In the genomic region with DNA sequence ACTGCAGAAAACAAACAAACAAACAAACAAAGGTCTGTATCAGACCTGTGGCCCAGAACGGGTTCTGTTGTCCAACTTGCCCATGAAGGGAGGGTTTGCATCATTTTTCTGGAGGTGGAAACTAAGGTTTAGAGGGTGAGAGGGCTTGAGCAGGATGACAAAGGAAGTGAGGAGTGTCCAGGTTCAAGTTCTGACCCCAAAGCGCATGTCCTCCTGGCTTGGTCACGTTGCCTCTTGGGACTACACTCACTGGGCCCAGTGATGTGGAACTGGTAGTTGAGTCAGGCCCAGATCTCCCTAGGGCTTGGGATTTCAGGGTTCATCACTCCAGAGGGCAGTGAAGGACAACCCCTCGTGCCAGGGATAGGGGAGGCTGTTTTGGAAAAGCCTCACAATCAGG, we compare ENCODE assay signal across 7 cellular contexts. TPM values are rescaled to one million over a fixed set of nuclear protein-coding genes. Genes with fewer than 3 reads are reported as not detected.
DNase-seq lines count a peak whose midpoint lies in the region; ATAC-seq and TF ChIP-seq lines count a peak whose summit lies in the region.

No MANE protein-coding gene starts in this region.

- H3K27ac Mint-ChIP-seq in activated CD8-positive, alpha-beta T cell treated with anti-CD3 and anti-CD28 coated beads, Interleukin-2, amount 10 ng/mL, durations not matched to agents 7 days and 5 days: peak overlapping the region; percentile 93
- H3K27ac Mint-ChIP-seq in stimulated activated naive B cell treated with anti-CD40 and anti-IgM and Interleukin-4, amounts not matched to agents 10 μg/mL and 1 μg/mL and 100 μg/mL, for 72 hours: peak overlapping the region; percentile 99

- H3K4me1 Mint-ChIP-seq in activated CD8-positive, alpha-beta T cell treated with anti-CD3 and anti-CD28 coated beads, Interleukin-2, amount 10 ng/mL, durations not matched to agents 7 days and 5 days (ENCODE audit: low read depth): peaks cover 76% of the 10 kb centered on the region
- peaks cover 47 to 85% of the 10 kb centered on the region in 2 donors for H3K4me1 Mint-ChIP-seq in stimulated activated naive B cell treated with anti-CD40 and anti-IgM and Interleukin-4, amounts not matched to agents 10 μg/mL and 1 μg/mL and 100 μg/mL, for 72 hours

- no peak for ATAC-seq in HCT116
- no peak for ATAC-seq in activated CD8-positive, alpha-beta T cell treated with anti-CD3 and anti-CD28 coated beads, Interleukin-2, amount 10 ng/mL, durations not matched to agents 7 days and 5 days
- ATAC-seq in stimulated activated naive B cell treated with anti-CD40 and anti-IgM and Interleukin-4, amounts not matched to agents 10 μg/mL and 1 μg/mL and 100 μg/mL, for 72 hours (replicated peaks): no peak
- ATAC-seq in activated CD4-positive, CD25-positive, alpha-beta regulatory T cell treated with anti-CD3 and anti-CD28 coated beads, Interleukin-2, amount 50 U/mL, for 24 hours: no peak
- ATAC-seq in sciatic nerve: no peak

- POLR2A ChIA-PET in HCT116 (lab: Charles Lee): no interaction called here
- POLR2A ChIA-PET in activated CD8-positive, alpha-beta T cell treated with anti-CD3 and anti-CD28 coated beads, Interleukin-2, amount 10 ng/mL, durations not matched to agents 7 days and 5 days (lab: Charles Lee): interaction anchor here (1.0 to 4.8 kb wide), 4 partner anchors 11 to 20 kb away, joined by 4 to 117 read pairs (median 26); no protein-coding TSS in a partner anchor

- BruUV-seq in HCT116 (replicated peaks; lab: Mats Ljungman, UMichigan): no TSS peak

- H3K4me2 ChIP-seq in HCT116 (ENCODE audit: low read length): peak overlapping the region; percentile 88

- CTCF ChIA-PET in HCT116 (lab: Charles Lee): interaction anchor here (1.4 to 2.1 kb wide), 2 partner anchors 10 to 23 kb away, joined by 3 to 8 read pairs; no protein-coding TSS in a partner anchor
- CTCF ChIA-PET in activated CD8-positive, alpha-beta T cell treated with anti-CD3 and anti-CD28 coated beads, Interleukin-2, amount 10 ng/mL, durations not matched to agents 7 days and 5 days (lab: Charles Lee): interaction anchor here (0.9 to 2.4 kb wide), 8 partner anchors 11 to 152 kb away, joined by 3 to 33 read pairs (median 5); no protein-coding TSS in a partner anchor

- H3K27me3 Mint-ChIP-seq in activated CD8-positive, alpha-beta T cell treated with anti-CD3 and anti-CD28 coated beads, Interleukin-2, amount 10 ng/mL, durations not matched to agents 7 days and 5 days (ENCODE audit: low read depth): no peaks in the 10 kb centered on the region
- H3K27me3 Mint-ChIP-seq in stimulated activated naive B cell treated with anti-CD40 and anti-IgM and Interleukin-4, amounts not matched to agents 10 μg/mL and 1 μg/mL and 100 μg/mL, for 72 hours: no peaks in the 10 kb centered on the region

- H3K9me3 Mint-ChIP-seq in activated CD8-positive, alpha-beta T cell treated with anti-CD3 and anti-CD28 coated beads, Interleukin-2, amount 10 ng/mL, durations not matched to agents 7 days and 5 days (ENCODE audit: insufficient read depth): no peaks in the 10 kb centered on the region
- H3K9me3 Mint-ChIP-seq in stimulated activated naive B cell treated with anti-CD40 and anti-IgM and Interleukin-4, amounts not matched to agents 10 μg/mL and 1 μg/mL and 100 μg/mL, for 72 hours: no peaks in the 10 kb centered on the region

- no peaks in the 10 kb centered on the region for H3K27me3 ChIP-seq in HCT116 (ENCODE audit: insufficient read depth, low read length)
- H3K27me3 ChIP-seq in iPS-18a (ENCODE audit: control insufficient read depth, insufficient read depth, low read length): no peaks in the 10 kb centered on the region

- TF ChIP-seq CTCF in HCT116 (IDR thresholded peaks at IDR 0.05 in 2 of 3, conservative IDR thresholded peaks at IDR 0.05 in 1 of 3; ENCODE audit: borderline replicate concordance in 1 of 3, insufficient read depth in 1 of 3, low read depth in 2 of 3, low read length in 2 of 3): no peak

- H3K4me3 ChIP-seq in HCT116 (replicated peaks in 1 of 2; ENCODE audit: low read depth in 1 of 2, low read length in 2 of 2) (peak overlapping the region; percentile 78 to 84), iPS-18a (ENCODE audit: low read length) (peak overlapping the region; percentile 82)

- no peaks in the 10 kb centered on the region for H3K9me2 ChIP-seq in HCT116 (ENCODE audit: insufficient read depth)

- H3K9me3 ChIP-seq in HCT116 (ENCODE audit: control insufficient read depth in 1 of 2, insufficient read depth in 1 of 2, low read depth in 1 of 2, low read length in 2 of 2) (no peaks in the 10 kb centered on the region), iPS-18a (ENCODE audit: control insufficient read depth, low read depth, low read length) (no peaks in the 10 kb centered on the region)

- H3K4me3 Mint-ChIP-seq in activated CD8-positive, alpha-beta T cell treated with anti-CD3 and anti-CD28 coated beads, Interleukin-2, amount 10 ng/mL, durations not matched to agents 7 days and 5 days: peak overlapping the region; percentile 96
- H3K4me3 Mint-ChIP-seq in stimulated activated naive B cell treated with anti-CD40 and anti-IgM and Interleukin-4, amounts not matched to agents 10 μg/mL and 1 μg/mL and 100 μg/mL, for 72 hours: peak overlapping the region; percentile 93 to 97

- DNase-seq in HCT116 (ENCODE audit: low read depth, low spot score): no peak
- DNase-seq in activated CD8-positive, alpha-beta T cell treated with anti-CD3 and anti-CD28 coated beads, Interleukin-2, amount 10 ng/mL, durations not matched to agents 7 days and 5 days: no peak
- DNase-seq in stimulated activated naive B cell treated with anti-CD40 and anti-IgM and Interleukin-4, amounts not matched to agents 10 μg/mL and 1 μg/mL and 100 μg/mL, for 72 hours: no peak
- DNase-seq in sciatic nerve (ENCODE audit: low spot score): no peak
- no peak for DNase-seq in MV-4-11 (lab: John Stamatoyannopoulos, UW)

- H2AFZ ChIP-seq in HCT116 (ENCODE audit: low read depth, low read length, poor library complexity, severe bottlenecking): no peak overlapping the region

- H3K27ac ChIP-seq in HCT116 (ENCODE audit: low read depth, low read length): peak overlapping the region; percentile 98
- H3K27ac ChIP-seq in iPS-18a (ENCODE audit: low read length): no peak overlapping the region

- TF ChIP-seq RAD21 in HCT116 (IDR thresholded peaks at IDR 0.05; ENCODE audit: low read depth): no peak

- H3K4me1 ChIP-seq in HCT116 (ENCODE audit: control insufficient read depth in 1 of 2, insufficient read depth in 2 of 2, low read length in 2 of 2) (peaks cover 58 to 83% of the 10 kb centered on the region in 2 experiments), iPS-18a (ENCODE audit: control insufficient read depth, low read depth, low read length) (peaks cover 37% of the 10 kb centered on the region)

- H3K36me3 ChIP-seq in HCT116 (ENCODE audit: control insufficient read depth in 1 of 2, insufficient read depth in 2 of 2, low read length in 2 of 2) (peaks cover 3 to 39% of the 10 kb centered on the region in 2 experiments; a peak in 2 of 4 replicates), iPS-18a (ENCODE audit: control insufficient read depth, low read depth, low read length) (no peaks in the 10 kb centered on the region)

- no peaks in the 10 kb centered on the region for H4K20me1 ChIP-seq in HCT116 (ENCODE audit: insufficient read depth)

- peaks cover 40% of the 10 kb centered on the region for H3K36me3 Mint-ChIP-seq in activated CD8-positive, alpha-beta T cell treated with anti-CD3 and anti-CD28 coated beads, Interleukin-2, amount 10 ng/mL, durations not matched to agents 7 days and 5 days (ENCODE audit: low read depth)
- H3K36me3 Mint-ChIP-seq in stimulated activated naive B cell treated with anti-CD40 and anti-IgM and Interleukin-4, amounts not matched to agents 10 μg/mL and 1 μg/mL and 100 μg/mL, for 72 hours: peaks cover 28 to 51% of the 10 kb centered on the region in 2 donors

- peaks cover 77% of the 10 kb centered on the region for H3K79me2 ChIP-seq in HCT116 (ENCODE audit: insufficient read depth, low read length)

- TF ChIP-seq POLR2A in HCT116 (IDR thresholded peaks at IDR 0.05; ENCODE audit: borderline replicate concordance, extremely low read depth, insufficient read depth, insufficient read length): no peak

- intact Hi-C loops in HCT116 (cut with micrococcal nuclease): loop anchor here (10.0 kb wide), 1 partner anchor 150 kb away; a partner anchor contains a TSS
- intact Hi-C loops in sciatic nerve (cut with DNase I): no loop called here

- RAD21 ChIA-PET in HCT116 (lab: Charles Lee; ENCODE audit: low non-redundant PET in 1 of 2, low total read pairs in 2 of 2, uncharacterized antibody in 2 of 2, unreplicated experiment in 2 of 2): no interaction called here

- H3K9ac ChIP-seq in HCT116 (ENCODE audit: low read length): peak overlapping the region; percentile 99
- H3K9ac ChIP-seq in iPS-18a (ENCODE audit: low read length): no peak overlapping the region

TF ChIP-seq in HCT116, 20 proteins besides CTCF, POLR2A, EP300 and RAD21 (continues in another document):
- TF ChIP-seq, protein P1, sequence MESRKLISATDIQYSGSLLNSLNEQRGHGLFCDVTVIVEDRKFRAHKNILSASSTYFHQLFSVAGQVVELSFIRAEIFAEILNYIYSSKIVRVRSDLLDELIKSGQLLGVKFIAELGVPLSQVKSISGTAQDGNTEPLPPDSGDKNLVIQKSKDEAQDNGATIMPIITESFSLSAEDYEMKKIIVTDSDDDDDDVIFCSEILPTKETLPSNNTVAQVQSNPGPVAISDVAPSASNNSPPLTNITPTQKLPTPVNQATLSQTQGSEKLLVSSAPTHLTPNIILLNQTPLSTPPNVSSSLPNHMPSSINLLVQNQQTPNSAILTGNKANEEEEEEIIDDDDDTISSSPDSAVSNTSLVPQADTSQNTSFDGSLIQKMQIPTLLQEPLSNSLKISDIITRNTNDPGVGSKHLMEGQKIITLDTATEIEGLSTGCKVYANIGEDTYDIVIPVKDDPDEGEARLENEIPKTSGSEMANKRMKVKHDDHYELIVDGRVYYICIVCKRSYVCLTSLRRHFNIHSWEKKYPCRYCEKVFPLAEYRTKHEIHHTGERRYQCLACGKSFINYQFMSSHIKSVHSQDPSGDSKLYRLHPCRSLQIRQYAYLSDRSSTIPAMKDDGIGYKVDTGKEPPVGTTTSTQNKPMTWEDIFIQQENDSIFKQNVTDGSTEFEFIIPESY (IDR thresholded peaks at IDR 0.05; ENCODE audit: extremely low read depth, insufficient replicate concordance, low read length): no peak
- no peak for TF ChIP-seq SP1 (IDR thresholded peaks at IDR 0.05; ENCODE audit: low read depth)
- TF ChIP-seq ZFX (IDR thresholded peaks at IDR 0.05): no peak
- TF ChIP-seq ELF1 (IDR thresholded peaks at IDR 0.05; ENCODE audit: borderline replicate concordance, low read depth): no peak
- TF ChIP-seq, protein P2, sequence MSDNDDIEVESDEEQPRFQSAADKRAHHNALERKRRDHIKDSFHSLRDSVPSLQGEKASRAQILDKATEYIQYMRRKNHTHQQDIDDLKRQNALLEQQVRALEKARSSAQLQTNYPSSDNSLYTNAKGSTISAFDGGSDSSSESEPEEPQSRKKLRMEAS (IDR thresholded peaks at IDR 0.05): no peak
- TF ChIP-seq SIN3A (IDR thresholded peaks at IDR 0.05; ENCODE audit: low read depth): no peak
- TF ChIP-seq POLR2AphosphoS5 (IDR thresholded peaks at IDR 0.05; ENCODE audit: low read depth, low read length): no peak

RNA-seq across cellular contexts. Expression of a gene that starts 1.8 kb away (rescaled TPM):
- total RNA-seq in HCT116 (2021; ENCODE audit: unreplicated experiment) (298 TPM), sciatic nerve (257 TPM)
- polyA plus RNA-seq in HCT116 (2012): 252 and 301 TPM in 2 replicates
- 100 to 1,000 TPM; 212 to 254 TPM for total RNA-seq in activated CD8-positive, alpha-beta T cell treated with anti-CD3 and anti-CD28 coated beads, Interleukin-2, amount 10 ng/mL, durations not matched to agents 7 days and 5 days
